ENCODE assay signal across 26 cellular contexts in the genomic region with DNA sequence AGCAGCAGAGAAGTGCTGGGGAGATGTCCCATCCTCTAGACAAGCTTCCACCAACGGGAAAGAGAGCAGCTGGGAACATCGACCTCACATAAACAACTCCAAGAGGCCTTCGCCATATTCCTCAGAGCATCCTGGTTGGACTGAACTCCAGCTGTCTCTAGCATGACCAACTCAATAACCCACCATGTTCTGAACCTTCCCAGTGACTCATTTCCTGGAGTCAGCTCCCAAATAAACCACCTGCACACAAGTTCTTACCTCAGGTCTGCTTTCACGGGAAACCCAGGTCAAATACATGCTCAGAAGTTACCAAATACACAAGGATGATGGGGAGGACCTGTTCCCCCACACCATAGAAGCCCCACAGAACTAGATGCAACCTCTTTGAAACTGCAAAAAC.
"Had no signal": no experiment of that assay in that cellular context is flagged by ENCODE, and none has a peak within 500 bp of the region (broad histone marks: within the 10 kb centered on the region; RNA-seq: fewer than 3 reads in every experiment).

No MANE protein-coding gene starts in this region.

- H3K4me1 ChIP-seq: heart left ventricle, left ventricle myocardium inferior, neural progenitor cell, spleen, tibial nerve had no signal

- DNase-seq: heart left ventricle; hypothalamus; immature natural killer cell; kidney; left ventricle myocardium inferior; midbrain; mucosa of descending colon; naive thymus-derived CD4-positive, alpha-beta T cell; ovary; retina; right cardiac atrium; spleen; stimulated activated CD4-positive, alpha-beta T cell treated with anti-CD3 and anti-CD28 coated beads, Interleukin-4, amount 100 ng/mL, for 24 hours; stimulated activated naive CD4-positive, alpha-beta T cell treated with Interleukin-2 at 50 U/mL for 16 hours; stimulated activated naive CD8-positive, alpha-beta T cell treated with anti-CD3 and anti-CD28 coated beads, Interleukin-15, amount 100 ng/mL, for 72 hours; substantia nigra had no signal

- H3K9me3 ChIP-seq: mucosa of descending colon, ovary had no signal

- H3K4me1 Mint-ChIP-seq: immature natural killer cell; memory B cell; nephron; neural progenitor cell; stimulated activated effector memory CD8-positive, alpha-beta T cell treated with anti-CD3 and anti-CD28 coated beads, Interleukin-12 subunit alpha, Interleukin-12 subunit beta, amount 100 ng/mL, for 72 hours; stimulated activated naive CD8-positive, alpha-beta T cell treated with anti-CD3 and anti-CD28 coated beads, Interleukin-15, amount 100 ng/mL, for 72 hours had no signal

- H3K4me2 ChIP-seq: neural progenitor cell had no signal

- ATAC-seq: heart left ventricle; mucosa of descending colon; naive thymus-derived CD4-positive, alpha-beta T cell; right cardiac atrium; sciatic nerve; stimulated activated effector memory CD8-positive, alpha-beta T cell treated with anti-CD3 and anti-CD28 coated beads, Interleukin-12 subunit alpha, Interleukin-12 subunit beta, amount 100 ng/mL, for 72 hours; stimulated activated naive CD8-positive, alpha-beta T cell treated with anti-CD3 and anti-CD28 coated beads, Interleukin-15, amount 100 ng/mL, for 72 hours had no signal

- H3K36me3 Mint-ChIP-seq: memory B cell; neural progenitor cell; stimulated activated effector memory CD8-positive, alpha-beta T cell treated with anti-CD3 and anti-CD28 coated beads, Interleukin-12 subunit alpha, Interleukin-12 subunit beta, amount 100 ng/mL, for 72 hours; type B pancreatic cell had no signal

- H3K27ac ChIP-seq: heart left ventricle, left ventricle myocardium inferior, neural progenitor cell, ovary, skin epidermis, spleen, tibial nerve had no signal

- H2AFZ ChIP-seq: neural progenitor cell had no signal

- H3K27ac Mint-ChIP-seq: immature natural killer cell; memory B cell; naive thymus-derived CD4-positive, alpha-beta T cell; nephron; neural progenitor cell; progenitor cell of endocrine pancreas; stimulated activated effector memory CD8-positive, alpha-beta T cell treated with anti-CD3 and anti-CD28 coated beads, Interleukin-12 subunit alpha, Interleukin-12 subunit beta, amount 100 ng/mL, for 72 hours; stimulated activated naive CD8-positive, alpha-beta T cell treated with anti-CD3 and anti-CD28 coated beads, Interleukin-15, amount 100 ng/mL, for 72 hours; type B pancreatic cell had no signal

- H3K36me3 ChIP-seq: heart left ventricle, left ventricle myocardium inferior, neural progenitor cell, ovary, spleen, tibial nerve had no signal

- H3K27me3 ChIP-seq: neural progenitor cell, ovary, spleen, tibial nerve had no signal

- H3K4me3 Mint-ChIP-seq: immature natural killer cell; memory B cell; naive thymus-derived CD4-positive, alpha-beta T cell; nephron; neural progenitor cell; stimulated activated effector memory CD8-positive, alpha-beta T cell treated with anti-CD3 and anti-CD28 coated beads, Interleukin-12 subunit alpha, Interleukin-12 subunit beta, amount 100 ng/mL, for 72 hours; stimulated activated naive CD8-positive, alpha-beta T cell treated with anti-CD3 and anti-CD28 coated beads, Interleukin-15, amount 100 ng/mL, for 72 hours; type B pancreatic cell had no signal

- H3K9ac ChIP-seq: neural progenitor cell had no signal

- H3K4me3 ChIP-seq: heart left ventricle, left ventricle myocardium inferior, lung, mucosa of descending colon, neural progenitor cell, ovary, skin epidermis, spleen, tibial nerve had no signal

- H3K27me3 Mint-ChIP-seq: memory B cell; stimulated activated naive CD8-positive, alpha-beta T cell treated with anti-CD3 and anti-CD28 coated beads, Interleukin-15, amount 100 ng/mL, for 72 hours; type B pancreatic cell had no signal

- H3K9me3 Mint-ChIP-seq: immature natural killer cell had no signal
